15 cellular contexts compared by ENCODE assay signal in the genomic region with DNA sequence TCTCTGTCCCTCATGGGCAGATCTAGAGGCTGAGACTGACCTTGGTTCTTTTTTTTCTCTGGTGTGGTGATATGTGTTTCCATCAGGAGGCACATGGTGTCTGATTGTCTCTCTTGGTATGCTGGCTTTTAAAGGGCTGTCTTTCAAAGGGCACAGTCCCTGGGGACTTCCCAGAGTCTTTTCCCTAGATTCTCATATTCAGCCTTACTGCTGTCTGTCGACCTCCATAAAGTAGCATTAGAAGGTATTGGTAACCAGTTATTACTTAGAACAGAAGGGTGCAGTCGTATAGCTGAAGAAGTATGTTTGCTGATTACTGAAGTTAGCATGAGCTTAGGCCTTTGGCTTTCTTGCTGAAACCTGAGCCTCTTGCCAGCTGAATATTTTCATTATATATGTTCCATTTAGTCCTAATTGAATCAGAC.
DNase-seq lines count a peak whose midpoint lies in the region; ATAC-seq and TF ChIP-seq lines count a peak whose summit lies in the region.
"Had no signal": no experiment of that assay in that cellular context is flagged by ENCODE, and none has a peak within 500 bp of the region (broad histone marks: within the 10 kb centered on the region; RNA-seq: fewer than 3 reads in every experiment).

No MANE protein-coding gene starts in this region.

- H3K36me3 Mint-ChIP-seq in GM23338 (ENCODE audit: low read depth) = no peaks in the 10 kb centered on the region; the same call in 2 of the 3 replicates
- H3K36me3 Mint-ChIP-seq in T-helper 17 cell (ENCODE audit: low read depth) = peaks cover 13% of the 10 kb centered on the region
- no peaks in the 10 kb centered on the region for H3K36me3 Mint-ChIP-seq in progenitor cell of endocrine pancreas (ENCODE audit: insufficient read depth)
- peaks cover 44% of the 10 kb centered on the region for H3K36me3 Mint-ChIP-seq in CD8-positive, alpha-beta T cell

- no peaks in the 10 kb centered on the region for H3K9me3 Mint-ChIP-seq in GM23338
- no peaks in the 10 kb centered on the region for H3K9me3 Mint-ChIP-seq in progenitor cell of endocrine pancreas (ENCODE audit: low read depth)
- H3K9me3 Mint-ChIP-seq in CD8-positive, alpha-beta T cell = no peaks in the 10 kb centered on the region
- H3K9me3 Mint-ChIP-seq: activated naive CD4-positive, alpha-beta T cell treated with anti-CD3 and anti-CD28 coated beads for 36 hours; CD4-positive, alpha-beta memory T cell had no signal

- H3K9me3 ChIP-seq in T-helper 17 cell (ENCODE audit: control insufficient read depth, low read length, poor library complexity, severe bottlenecking) = no peaks in the 10 kb centered on the region
- H3K9me3 ChIP-seq in effector memory CD4-positive, alpha-beta T cell (ENCODE audit: control insufficient read depth, low read length) = no peaks in the 10 kb centered on the region
- H3K9me3 ChIP-seq in CD8-positive, alpha-beta T cell (ENCODE audit: low read length) = no peaks in the 10 kb centered on the region
- H3K9me3 ChIP-seq: MG63, mucosa of descending colon had no signal

- intact Hi-C loops in CD8-positive, alpha-beta T cell (cut with DNase I, micrococcal nuclease) = no loop called here

- H3K9me2 ChIP-seq in GM23338 (ENCODE audit: insufficient read depth) = no peaks in the 10 kb centered on the region

- no peaks in the 10 kb centered on the region for H4K20me1 ChIP-seq in GM23338 (replicated peaks; ENCODE audit: insufficient read depth)

- TF ChIP-seq POLR2A in erythroblast (IDR thresholded peaks at IDR 0.05; ENCODE audit: low read length) = no peak

- no peak overlapping the region for H3K27ac Mint-ChIP-seq in GM23338
- peak overlapping the region; percentile 39 for H3K27ac Mint-ChIP-seq in T-helper 17 cell
- H3K27ac Mint-ChIP-seq in progenitor cell of endocrine pancreas = peak overlapping the region; percentile 74
- no peak overlapping the region for H3K27ac Mint-ChIP-seq in CD8-positive, alpha-beta T cell
- H3K27ac Mint-ChIP-seq: activated naive CD4-positive, alpha-beta T cell treated with anti-CD3 and anti-CD28 coated beads for 36 hours had no signal

- H3K4me3 ChIP-seq in GM23338 (no peak overlapping the region), fibroblast of the aortic adventitia (ENCODE audit: low read depth, low read length) (no peak overlapping the region)
- H3K4me3 ChIP-seq in effector memory CD4-positive, alpha-beta T cell (ENCODE audit: insufficient read depth, low read depth, low read length, poor library complexity, severe bottlenecking) = no peak overlapping the region
- no peak overlapping the region for H3K4me3 ChIP-seq in CD8-positive, alpha-beta T cell (ENCODE audit: low read depth, low read length)
- H3K4me3 ChIP-seq: dorsolateral prefrontal cortex, MG63, mucosa of descending colon had no signal

- no peak overlapping the region for H2AFZ ChIP-seq in GM23338

- H3K27me3 ChIP-seq in GM23338 (ENCODE audit: insufficient read depth) = no peaks in the 10 kb centered on the region
- no peaks in the 10 kb centered on the region for H3K27me3 ChIP-seq in effector memory CD4-positive, alpha-beta T cell (replicated peaks; ENCODE audit: control insufficient read depth, insufficient read depth, low read length, poor library complexity, severe bottlenecking)
- no peaks in the 10 kb centered on the region for H3K27me3 ChIP-seq in CD8-positive, alpha-beta T cell (ENCODE audit: insufficient read depth, low read length)
- H3K27me3 ChIP-seq: dorsolateral prefrontal cortex, MG63 had no signal

- H3K79me2 ChIP-seq in GM23338 (replicated peaks; ENCODE audit: insufficient read depth) = no peaks in the 10 kb centered on the region

- H3K27me3 Mint-ChIP-seq in GM23338 (ENCODE audit: insufficient read depth, low read depth, poor library complexity) = peaks cover 6% of the 10 kb centered on the region
- no peaks in the 10 kb centered on the region for H3K27me3 Mint-ChIP-seq in T-helper 17 cell
- no peaks in the 10 kb centered on the region for H3K27me3 Mint-ChIP-seq in progenitor cell of endocrine pancreas
- H3K27me3 Mint-ChIP-seq in CD8-positive, alpha-beta T cell (ENCODE audit: low read depth) = no peaks in the 10 kb centered on the region
- H3K27me3 Mint-ChIP-seq: CD4-positive, alpha-beta memory T cell had no signal

- H3K4me1 Mint-ChIP-seq in GM23338 = peaks cover 12% of the 10 kb centered on the region
- H3K4me1 Mint-ChIP-seq in T-helper 17 cell = peaks cover 25% of the 10 kb centered on the region
- peaks cover 19% of the 10 kb centered on the region for H3K4me1 Mint-ChIP-seq in progenitor cell of endocrine pancreas (ENCODE audit: low read depth)
- H3K4me1 Mint-ChIP-seq in CD8-positive, alpha-beta T cell (ENCODE audit: low read depth) = peaks cover 4% of the 10 kb centered on the region

- no peaks in the 10 kb centered on the region for H3K36me3 ChIP-seq in GM23338 (ENCODE audit: insufficient read depth)
- H3K36me3 ChIP-seq in effector memory CD4-positive, alpha-beta T cell (ENCODE audit: control insufficient read depth, insufficient read depth, low read length) = peaks cover 6% of the 10 kb centered on the region
- H3K36me3 ChIP-seq in CD8-positive, alpha-beta T cell (ENCODE audit: insufficient read depth, low read length) = peaks cover 7% of the 10 kb centered on the region
- H3K36me3 ChIP-seq: MG63 had no signal

- TF ChIP-seq CTCF in GM23338 (conservative IDR thresholded peaks at IDR 0.05; ENCODE audit: low read depth in 2 of 2) = no peak
- TF ChIP-seq CTCF in fibroblast of the aortic adventitia (IDR thresholded peaks at IDR 0.05; ENCODE audit: insufficient read depth, low read length) = no peak
- TF ChIP-seq CTCF in progenitor cell of endocrine pancreas (IDR thresholded peaks at IDR 0.05; ENCODE audit: unreplicated experiment) = no peak
- no peak for TF ChIP-seq CTCF in CD8-positive, alpha-beta T cell (IDR thresholded peaks at IDR 0.05)

- POLR2A ChIA-PET in CD8-positive, alpha-beta T cell (lab: Charles Lee) = no interaction called here

- CTCF ChIA-PET in CD8-positive, alpha-beta T cell (lab: Charles Lee) = no interaction called here

- peak; percentile 27 for ATAC-seq in GM23338
- ATAC-seq in T-helper 17 cell = no peak
- no peak for ATAC-seq in CD8-positive, alpha-beta T cell

- peaks cover 6% of the 10 kb centered on the region; the same call in 1 of the 2 replicates for H3K4me1 ChIP-seq in GM23338 (ENCODE audit: insufficient read depth)
- H3K4me1 ChIP-seq in effector memory CD4-positive, alpha-beta T cell (ENCODE audit: control insufficient read depth, insufficient read depth, low read length, poor library complexity, severe bottlenecking) = no peaks in the 10 kb centered on the region
- H3K4me1 ChIP-seq in CD8-positive, alpha-beta T cell (ENCODE audit: insufficient read depth, low read length) = no peaks in the 10 kb centered on the region

- DNase-seq in GM23338 (ENCODE audit: low spot score) = no peak
- DNase-seq in T-helper 17 cell = no peak
- DNase-seq in fibroblast of the aortic adventitia (ENCODE audit: low read depth) = peak; percentile 10
- DNase-seq in progenitor cell of endocrine pancreas (ENCODE audit: low spot score, unreplicated experiment) = no peak
- no peak for DNase-seq in iPS-NIHi11 (ENCODE audit: low spot score)
- no peak for DNase-seq in effector memory CD4-positive, alpha-beta T cell
- DNase-seq in CD8-positive, alpha-beta T cell = no peak
- DNase-seq in erythroblast (lab: John Stamatoyannopoulos, UW) = no peak
- DNase-seq: activated CD4-positive, alpha-beta T cell treated with anti-CD3 and anti-CD28 coated beads for 48 hours; activated naive CD4-positive, alpha-beta T cell treated with anti-CD3 and anti-CD28 coated beads for 36 hours; CD4-positive, alpha-beta memory T cell; NCI-H524 treated with DMSO at 0.1 percent for 48 hours had no signal

- no peak overlapping the region for H3K27ac ChIP-seq in GM23338 (ENCODE audit: low read depth)
- no peak overlapping the region for H3K27ac ChIP-seq in effector memory CD4-positive, alpha-beta T cell (ENCODE audit: insufficient read depth, low read length, poor library complexity, severe bottlenecking)
- no peak overlapping the region for H3K27ac ChIP-seq in CD8-positive, alpha-beta T cell (ENCODE audit: low read depth, low read length)

- no peaks in the 10 kb centered on the region for H3F3A ChIP-seq in GM23338 (replicated peaks; ENCODE audit: low read depth)

- H3K4me3 Mint-ChIP-seq in GM23338 (no peak overlapping the region), T-helper 17 cell (no peak overlapping the region), progenitor cell of endocrine pancreas (ENCODE audit: low read depth) (no peak overlapping the region)
- no peak overlapping the region for H3K4me3 Mint-ChIP-seq in CD8-positive, alpha-beta T cell
- H3K4me3 Mint-ChIP-seq: activated naive CD4-positive, alpha-beta T cell treated with anti-CD3 and anti-CD28 coated beads for 36 hours; CD4-positive, alpha-beta memory T cell had no signal

- no peak overlapping the region for H3K4me2 ChIP-seq in GM23338

TF ChIP-seq in GM23338, 12 proteins besides CTCF, POLR2A, EP300 and RAD21 (continues in another document):
- TF ChIP-seq, protein P1, sequence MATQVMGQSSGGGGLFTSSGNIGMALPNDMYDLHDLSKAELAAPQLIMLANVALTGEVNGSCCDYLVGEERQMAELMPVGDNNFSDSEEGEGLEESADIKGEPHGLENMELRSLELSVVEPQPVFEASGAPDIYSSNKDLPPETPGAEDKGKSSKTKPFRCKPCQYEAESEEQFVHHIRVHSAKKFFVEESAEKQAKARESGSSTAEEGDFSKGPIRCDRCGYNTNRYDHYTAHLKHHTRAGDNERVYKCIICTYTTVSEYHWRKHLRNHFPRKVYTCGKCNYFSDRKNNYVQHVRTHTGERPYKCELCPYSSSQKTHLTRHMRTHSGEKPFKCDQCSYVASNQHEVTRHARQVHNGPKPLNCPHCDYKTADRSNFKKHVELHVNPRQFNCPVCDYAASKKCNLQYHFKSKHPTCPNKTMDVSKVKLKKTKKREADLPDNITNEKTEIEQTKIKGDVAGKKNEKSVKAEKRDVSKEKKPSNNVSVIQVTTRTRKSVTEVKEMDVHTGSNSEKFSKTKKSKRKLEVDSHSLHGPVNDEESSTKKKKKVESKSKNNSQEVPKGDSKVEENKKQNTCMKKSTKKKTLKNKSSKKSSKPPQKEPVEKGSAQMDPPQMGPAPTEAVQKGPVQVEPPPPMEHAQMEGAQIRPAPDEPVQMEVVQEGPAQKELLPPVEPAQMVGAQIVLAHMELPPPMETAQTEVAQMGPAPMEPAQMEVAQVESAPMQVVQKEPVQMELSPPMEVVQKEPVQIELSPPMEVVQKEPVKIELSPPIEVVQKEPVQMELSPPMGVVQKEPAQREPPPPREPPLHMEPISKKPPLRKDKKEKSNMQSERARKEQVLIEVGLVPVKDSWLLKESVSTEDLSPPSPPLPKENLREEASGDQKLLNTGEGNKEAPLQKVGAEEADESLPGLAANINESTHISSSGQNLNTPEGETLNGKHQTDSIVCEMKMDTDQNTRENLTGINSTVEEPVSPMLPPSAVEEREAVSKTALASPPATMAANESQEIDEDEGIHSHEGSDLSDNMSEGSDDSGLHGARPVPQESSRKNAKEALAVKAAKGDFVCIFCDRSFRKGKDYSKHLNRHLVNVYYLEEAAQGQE (IDR thresholded peaks at IDR 0.05; ENCODE audit: unreplicated experiment) = no peak
- TF ChIP-seq EZH2 (IDR thresholded peaks at IDR 0.05; ENCODE audit: low read depth, unreplicated experiment) = no peak

Comparison
In these comparisons a context has a peak if more than half of its experiments do, and no peak if none do; other contexts are left out.
1. H3K27ac Mint-ChIP-seq: peak in T-helper 17 cell (single experiment) and progenitor cell of endocrine pancreas (single experiment); none in GM23338 (single experiment) and CD8-positive, alpha-beta T cell (single experiment).